In genomic region chr2:101820519-101820918, GRCh38 we compare ENCODE assay signal across 1 cellular context.
TF ChIP-seq lines count a peak whose summit lies in the region.

No MANE protein-coding gene starts in this region.

TF ChIP-seq in K562, 482 proteins besides CTCF, POLR2A, EP300 and RAD21 (continued from another document):
- TF ChIP-seq ZNF449 (CRISPR knock-in tag; IDR thresholded peaks at IDR 0.05) (no peak), MED1 (CRISPR knock-in tag; IDR thresholded peaks at IDR 0.05; ENCODE audit: borderline replicate concordance) (no peak), RBM25 (IDR thresholded peaks at IDR 0.05; ENCODE audit: low read depth, low read length, severe bottlenecking) (no peak), ZNF766 (CRISPR knock-in tag; conservative IDR thresholded peaks at IDR 0.05) (peak; percentile 65; the same call in 1 of the 2 replicates), FOSL1 (tag; conservative IDR thresholded peaks at IDR 0.05) (peak; percentile 75), MAZ (CRISPR knock-in tag; conservative IDR thresholded peaks at IDR 0.05 in 1 of 2, IDR thresholded peaks at IDR 0.05 in 1 of 2) (peak in 1 of 2 experiments; percentile 38; a peak in 1 of 4 replicates), JUND (IDR thresholded peaks at IDR 0.05; ENCODE audit: borderline replicate concordance, low read depth, low read length) (0 out of 2 replicates have a peak, but pooled peaks have one; percentile 9), JUND (tag; IDR thresholded peaks at IDR 0.05; ENCODE audit: borderline replicate concordance, low read depth, low read length) (no peak)
